ENCODE assay signal across 14 cellular contexts in the genomic region with DNA sequence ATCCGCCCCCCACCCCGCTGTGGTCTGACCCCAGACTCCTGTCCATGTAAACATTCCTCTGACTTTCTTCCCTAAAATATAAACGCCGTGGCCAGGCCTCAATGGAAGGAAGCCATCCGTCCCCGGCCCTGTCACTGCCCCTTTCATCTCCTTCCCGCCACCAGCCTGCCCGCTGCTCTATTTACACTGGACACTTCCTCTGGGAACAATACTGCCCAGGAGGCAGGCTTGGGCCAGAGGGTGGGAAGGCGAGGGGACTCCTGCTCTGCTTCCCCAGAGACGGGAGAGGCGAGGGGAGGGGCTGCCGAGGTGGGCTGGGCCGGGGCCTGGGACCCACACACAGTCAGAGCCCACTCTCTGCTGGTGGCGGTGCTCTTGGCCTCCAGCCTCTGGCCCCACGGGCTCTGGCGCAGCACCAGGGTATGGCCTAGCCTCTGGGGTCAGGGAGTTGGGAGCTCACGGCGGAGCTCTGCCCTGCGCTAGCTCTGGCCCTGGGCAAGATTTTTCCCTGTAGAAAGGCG.
DNase-seq lines count a peak whose midpoint lies in the region; ATAC-seq and TF ChIP-seq lines count a peak whose summit lies in the region.
"Had no signal": no experiment of that assay in that cellular context is flagged by ENCODE, and none has a peak within 500 bp of the region (broad histone marks: within the 10 kb centered on the region; RNA-seq: fewer than 3 reads in every experiment).

No MANE protein-coding gene starts in this region.

- TF ChIP-seq POLR2A in uterus (IDR thresholded peaks at IDR 0.05), result no peak

- no peak overlapping the region for H3K9ac ChIP-seq in MM.1S (ENCODE audit: low read length)

- no peak overlapping the region for H2AFZ ChIP-seq in MM.1S (ENCODE audit: low read length)

- TF ChIP-seq CTCF in left ventricle myocardium inferior (IDR thresholded peaks at IDR 0.05; ENCODE audit: borderline replicate concordance) (no peak), nephron (IDR thresholded peaks at IDR 0.05; ENCODE audit: unreplicated experiment in 3 of 3) (no peak), uterus (IDR thresholded peaks at IDR 0.05) (no peak), MM.1S (IDR thresholded peaks at IDR 0.05; ENCODE audit: low read length) (no peak)

- H3K4me3 ChIP-seq in left ventricle myocardium inferior (no peak overlapping the region), esophagus (ENCODE audit: low read depth in 1 of 2, low read length in 2 of 2) (no peak overlapping the region), uterus (no peak overlapping the region), MM.1S (ENCODE audit: low read length) (no peak overlapping the region)
- H3K4me3 ChIP-seq: ovary, tibial nerve had no signal

- ATAC-seq in left ventricle myocardium superior, result no peak
- ATAC-seq in GM21390 (IDR thresholded peaks at IDR 0.05; ENCODE audit: unreplicated experiment), result no peak
- ATAC-seq: esophagus mucosa had no signal

- peaks cover 63% of the 10 kb centered on the region for H3K4me1 Mint-ChIP-seq in nephron

- DNase-seq in left ventricle myocardium inferior, result no peak
- no peak for DNase-seq in left ventricle myocardium superior
- peak in 1 of 2 donors; percentile 56 for DNase-seq in uterus
- DNase-seq in MM.1S, result no peak
- no peak for DNase-seq in ureter (ENCODE audit: low spot score)
- DNase-seq: hypothalamus, ovary had no signal

- no peak overlapping the region for H3K4me2 ChIP-seq in MM.1S (ENCODE audit: low read depth, low read length)

- no peaks in the 10 kb centered on the region for H3K36me3 Mint-ChIP-seq in nephron (ENCODE audit: low read depth)
- H3K36me3 Mint-ChIP-seq: activated naive CD8-positive, alpha-beta T cell had no signal

- H3F3A ChIP-seq in MM.1S (ENCODE audit: insufficient read depth, low read length), result no peaks in the 10 kb centered on the region

- H3K36me3 ChIP-seq in left ventricle myocardium inferior (peaks cover 7% of the 10 kb centered on the region), esophagus (ENCODE audit: control insufficient read depth in 2 of 2, insufficient read depth in 2 of 2, low read length in 1 of 2) (peaks cover 0 to 25% of the 10 kb centered on the region in 2 donors), uterus (no peaks in the 10 kb centered on the region), MM.1S (replicated peaks; ENCODE audit: insufficient read depth, low read length) (no peaks in the 10 kb centered on the region)
- H3K36me3 ChIP-seq: ovary, tibial nerve had no signal

- H3K9me3 ChIP-seq in left ventricle myocardium inferior (replicated peaks) (no peaks in the 10 kb centered on the region), esophagus (ENCODE audit: control insufficient read depth in 2 of 2, insufficient read depth in 1 of 2, low read depth in 1 of 2, low read length in 1 of 2) (no peaks in the 10 kb centered on the region), uterus (no peaks in the 10 kb centered on the region), MM.1S (replicated peaks; ENCODE audit: insufficient read depth, low read length) (no peaks in the 10 kb centered on the region)
- H3K9me3 ChIP-seq: ovary, tibial nerve had no signal

- intact Hi-C loops in left ventricle myocardium inferior (cut with micrococcal nuclease), result no loop called here
- intact Hi-C loops in left ventricle myocardium superior (cut with micrococcal nuclease), result no loop called here
- intact Hi-C loops in uterus (cut with DNase I; ENCODE audit: low total_unique reads), result no loop called here

- H3K27ac ChIP-seq in left ventricle myocardium inferior (replicated peaks), result peak overlapping the region; percentile 92
- peak overlapping the region; percentile 47 to 80 for H3K27ac ChIP-seq in esophagus (ENCODE audit: low read depth in 2 of 2, low read length in 1 of 2)
- H3K27ac ChIP-seq in uterus, result peak overlapping the region; percentile 41 to 55
- H3K27ac ChIP-seq in MM.1S (ENCODE audit: low read length), result no peak overlapping the region
- H3K27ac ChIP-seq: ovary, tibial nerve had no signal

- WGBS in esophagus, 2 donors, result 59 to 70% methylated on average over 20 of the region's 20 CpGs

- no peaks in the 10 kb centered on the region for H3K9me3 Mint-ChIP-seq in nephron
- H3K9me3 Mint-ChIP-seq: memory B cell had no signal

- no peaks in the 10 kb centered on the region for H4K20me1 ChIP-seq in MM.1S (ENCODE audit: insufficient read depth, low read length)

- H3K27ac Mint-ChIP-seq in nephron, result peak overlapping the region in 2 of 3 experiments; percentile 56 to 78
- H3K27ac Mint-ChIP-seq: activated naive CD8-positive, alpha-beta T cell; memory B cell had no signal

- H3K4me3 Mint-ChIP-seq in nephron, result no peak overlapping the region
- H3K4me3 Mint-ChIP-seq: activated naive CD8-positive, alpha-beta T cell; memory B cell had no signal

- H3K27me3 ChIP-seq in left ventricle myocardium inferior (ENCODE audit: low read depth) (no peaks in the 10 kb centered on the region), esophagus (ENCODE audit: control insufficient read depth in 1 of 2, insufficient read depth in 2 of 2, low read length in 2 of 2) (no peaks in the 10 kb centered on the region), uterus (no peaks in the 10 kb centered on the region), MM.1S (replicated peaks; ENCODE audit: insufficient read depth, low read length) (peaks cover 92% of the 10 kb centered on the region)
- H3K27me3 ChIP-seq: ovary had no signal

- peaks cover 99% of the 10 kb centered on the region for H3K4me1 ChIP-seq in left ventricle myocardium inferior
- peaks cover 5 to 14% of the 10 kb centered on the region in 2 donors for H3K4me1 ChIP-seq in esophagus (ENCODE audit: control insufficient read depth in 2 of 2, insufficient read depth in 2 of 2, low read length in 1 of 2)
- peaks cover 0 to 10% of the 10 kb centered on the region in 2 donors for H3K4me1 ChIP-seq in uterus
- no peaks in the 10 kb centered on the region for H3K4me1 ChIP-seq in MM.1S (ENCODE audit: low read length)

- peaks cover 39% of the 10 kb centered on the region for H3K27me3 Mint-ChIP-seq in nephron (ENCODE audit: low read depth)
- H3K27me3 Mint-ChIP-seq: activated naive CD8-positive, alpha-beta T cell; memory B cell had no signal

- H3K9me2 ChIP-seq in MM.1S (replicated peaks; ENCODE audit: insufficient read depth, low read length), result no peaks in the 10 kb centered on the region

- H3K79me2 ChIP-seq in MM.1S (ENCODE audit: low read length), result no peaks in the 10 kb centered on the region
